Comparison of ENCODE assay signal across 10 cellular contexts in genomic region chr2:88452151-88452851, GRCh38. TPM values are rescaled to one million over a fixed set of nuclear protein-coding genes. Genes with fewer than 3 reads are reported as not detected.
DNase-seq lines count a peak whose midpoint lies in the region; ATAC-seq and TF ChIP-seq lines count a peak whose summit lies in the region.
"Had no signal": no experiment of that assay in that cellular context is flagged by ENCODE, and none has a peak within 500 bp of the region (broad histone marks: within the 10 kb centered on the region; RNA-seq: fewer than 3 reads in every experiment).

Gene FOXI3, minus strand, starts transcription at chr2:88452693. Its CDS starts 158 bp downstream, at chr2:88452535.

- H3K4me3 ChIP-seq in iPS-18c (ENCODE audit: insufficient read depth, low read depth, low read length) (peak within 1 kb of the TSS; percentile 71), thymus (ENCODE audit: low read length) (peak within 1 kb of the TSS; percentile 40)

- ATAC-seq in activated CD4-positive, alpha-beta T cell treated with anti-CD3 and anti-CD28 coated beads for 36 hours, result no peak
- ATAC-seq in activated CD8-positive, alpha-beta T cell treated with anti-CD3 and anti-CD28 coated beads for 36 hours, result peak; percentile 48

- POLR2A ChIA-PET in activated CD4-positive, alpha-beta T cell treated with anti-CD3 and anti-CD28 coated beads for 36 hours (lab: Charles Lee), result no interaction called here
- POLR2A ChIA-PET in activated CD8-positive, alpha-beta T cell treated with anti-CD3 and anti-CD28 coated beads for 36 hours (lab: Charles Lee), result no interaction called here

- H3K27me3 ChIP-seq in thymus (ENCODE audit: control insufficient read depth, insufficient read depth), result peaks cover 48% of the 10 kb centered on the region

- H3K27ac Mint-ChIP-seq in activated CD4-positive, alpha-beta T cell treated with anti-CD3 and anti-CD28 coated beads for 36 hours, result no peak within 1 kb of the TSS
- H3K27ac Mint-ChIP-seq in activated CD8-positive, alpha-beta T cell treated with anti-CD3 and anti-CD28 coated beads for 36 hours, result no peak within 1 kb of the TSS

- no peak within 1 kb of the TSS for H3K27ac ChIP-seq in thymus (ENCODE audit: low read depth)
- H3K27ac ChIP-seq: HL-60 had no signal

- WGBS in thymus, result 1% methylated on average over 116 of the region's 116 CpGs

- H3K4me1 Mint-ChIP-seq in activated CD4-positive, alpha-beta T cell treated with anti-CD3 and anti-CD28 coated beads for 36 hours, result peaks cover 8% of the 10 kb centered on the region
- H3K4me1 Mint-ChIP-seq in activated CD8-positive, alpha-beta T cell treated with anti-CD3 and anti-CD28 coated beads for 36 hours (ENCODE audit: low read depth), result peaks cover 4% of the 10 kb centered on the region

- H3K36me3 ChIP-seq in thymus (ENCODE audit: control insufficient read depth, insufficient read depth), result no peaks in the 10 kb centered on the region

- DNase-seq in activated CD4-positive, alpha-beta T cell treated with anti-CD3 and anti-CD28 coated beads for 36 hours, result peak; percentile 16
- no peak for DNase-seq in activated CD4-positive, alpha-beta T cell treated with anti-CD3 and anti-CD28 coated beads for 1 hour
- DNase-seq in activated CD8-positive, alpha-beta T cell treated with anti-CD3 and anti-CD28 coated beads for 36 hours, result no peak
- DNase-seq in head of caudate nucleus (no peak), LoVo (ENCODE audit: low spot score) (no peak), cerebellum (ENCODE audit: low spot score) (no peak)
- DNase-seq: AML-193 had no signal

- CTCF ChIA-PET in activated CD4-positive, alpha-beta T cell treated with anti-CD3 and anti-CD28 coated beads for 36 hours (lab: Charles Lee), result no interaction called here
- CTCF ChIA-PET in activated CD8-positive, alpha-beta T cell treated with anti-CD3 and anti-CD28 coated beads for 36 hours (lab: Charles Lee), result no interaction called here

- H3K4me3 Mint-ChIP-seq in activated CD4-positive, alpha-beta T cell treated with anti-CD3 and anti-CD28 coated beads for 36 hours, result peak within 1 kb of the TSS; percentile 66
- H3K4me3 Mint-ChIP-seq in activated CD8-positive, alpha-beta T cell treated with anti-CD3 and anti-CD28 coated beads for 36 hours, result peak within 1 kb of the TSS; percentile 60

- no peaks in the 10 kb centered on the region for H3K36me3 Mint-ChIP-seq in activated CD4-positive, alpha-beta T cell treated with anti-CD3 and anti-CD28 coated beads for 36 hours (ENCODE audit: low read depth)
- no peaks in the 10 kb centered on the region for H3K36me3 Mint-ChIP-seq in activated CD8-positive, alpha-beta T cell treated with anti-CD3 and anti-CD28 coated beads for 36 hours (ENCODE audit: low read depth)

- H3K27me3 Mint-ChIP-seq in activated CD4-positive, alpha-beta T cell treated with anti-CD3 and anti-CD28 coated beads for 36 hours, result peaks cover 54% of the 10 kb centered on the region
- H3K27me3 Mint-ChIP-seq in activated CD8-positive, alpha-beta T cell treated with anti-CD3 and anti-CD28 coated beads for 36 hours, result peaks cover 49% of the 10 kb centered on the region

- no peaks in the 10 kb centered on the region for H3K9me3 Mint-ChIP-seq in activated CD4-positive, alpha-beta T cell treated with anti-CD3 and anti-CD28 coated beads for 36 hours (ENCODE audit: low read depth)
- no peaks in the 10 kb centered on the region for H3K9me3 Mint-ChIP-seq in activated CD8-positive, alpha-beta T cell treated with anti-CD3 and anti-CD28 coated beads for 36 hours

- H3K4me1 ChIP-seq in thymus (ENCODE audit: control insufficient read depth, insufficient read depth, low read length), result no peaks in the 10 kb centered on the region

- no peak for TF ChIP-seq CTCF in activated CD8-positive, alpha-beta T cell treated with anti-CD3 and anti-CD28 coated beads for 36 hours (IDR thresholded peaks at IDR 0.05)

- H3K9me3 ChIP-seq in iPS-18c (ENCODE audit: control insufficient read depth, insufficient read depth, low read length) (peaks cover 2% of the 10 kb centered on the region), thymus (ENCODE audit: control insufficient read depth) (no peaks in the 10 kb centered on the region)

- intact Hi-C loops in activated CD4-positive, alpha-beta T cell treated with anti-CD3 and anti-CD28 coated beads for 36 hours (cut with DNase I, micrococcal nuclease), result loop anchor here (5.0 to 10.0 kb wide), 4 partner anchors 100 to 398 kb away; partner anchors contain the start of gene KRCC1 (in 2 of the 2)
- intact Hi-C loops in activated CD8-positive, alpha-beta T cell treated with anti-CD3 and anti-CD28 coated beads for 36 hours (cut with micrococcal nuclease), result no loop called here
- intact Hi-C loops in head of caudate nucleus (cut with DNase I), result no loop called here

RNA-seq across cellular contexts. Expression of gene FOXI3, which starts in this region (rescaled TPM):
- total RNA-seq in activated CD4-positive, alpha-beta T cell treated with anti-CD3 and anti-CD28 coated beads for 36 hours, result not detected
- not detected for total RNA-seq in activated CD8-positive, alpha-beta T cell treated with anti-CD3 and anti-CD28 coated beads for 36 hours
- 0.14 TPM for polyA plus RNA-seq in thymus
- total RNA-seq in cerebellum, result 0.36 TPM

Comparison
In these comparisons a context has a peak if more than half of its experiments do, and no peak if none do; other contexts are left out.
1. Peak in DNase-seq in activated CD4-positive, alpha-beta T cell treated with anti-CD3 and anti-CD28 coated beads for 36 hours; RNA of the gene not detected or under 1 TPM.
2. Peak in ATAC-seq in activated CD8-positive, alpha-beta T cell treated with anti-CD3 and anti-CD28 coated beads for 36 hours; RNA of the gene not detected or under 1 TPM.
3. intact Hi-C loops: an anchor here in activated CD4-positive, alpha-beta T cell treated with anti-CD3 and anti-CD28 coated beads for 36 hours (5.0 to 10.0 kb wide); none called in activated CD8-positive, alpha-beta T cell treated with anti-CD3 and anti-CD28 coated beads for 36 hours and head of caudate nucleus.